Comparison of ENCODE assay signal across 23 cellular contexts in genomic region chr2:229084467-229084866, GRCh38.
"Had no signal": no experiment of that assay in that cellular context is flagged by ENCODE, and none has a peak within 500 bp of the region (broad histone marks: within the 10 kb centered on the region; RNA-seq: fewer than 3 reads in every experiment).

No MANE protein-coding gene starts in this region.

- H3K27me3 Mint-ChIP-seq: activated CD8-positive, alpha-beta T cell treated with anti-CD3 and anti-CD28 coated beads for 36 hours; activated naive CD8-positive, alpha-beta T cell treated with anti-CD3 and anti-CD28 coated beads, Interleukin-2, amount 10 ng/mL, durations not matched to agents 7 days and 5 days; dendritic cell treated with granulocyte-macrophage colony-stimulating factor and Interleukin-4, amounts not matched to agents 40 ng/mL and 50 ng/mL, for 4 days; natural killer cell treated with Interleukin-12 subunit alpha and Interleukin-12 subunit beta and Interleukin-15 and Interleukin-18, amount 100 ng/mL, for 72 hours; stimulated activated naive B cell treated with anti-CD40 and anti-IgM and Interleukin-4, amounts not matched to agents 10 μg/mL and 1 μg/mL and 100 μg/mL, for 72 hours had no signal

- H3K9me3 ChIP-seq: ascending aorta, prostate gland had no signal

- H3K27ac Mint-ChIP-seq: activated CD8-positive, alpha-beta T cell treated with anti-CD3 and anti-CD28 coated beads for 36 hours; activated naive CD8-positive, alpha-beta T cell treated with anti-CD3 and anti-CD28 coated beads, Interleukin-2, amount 10 ng/mL, durations not matched to agents 7 days and 5 days; activated T-cell treated with anti-CD3 and anti-CD28 coated beads, Interleukin-2, amount 50 U/mL, for 72 hours; dendritic cell treated with granulocyte-macrophage colony-stimulating factor and Interleukin-4, amounts not matched to agents 40 ng/mL and 50 ng/mL, for 4 days; natural killer cell treated with Interleukin-12 subunit alpha and Interleukin-12 subunit beta and Interleukin-15 and Interleukin-18, amount 100 ng/mL, for 72 hours; stimulated activated naive B cell treated with anti-CD40 and anti-IgM and Interleukin-4, amounts not matched to agents 10 μg/mL and 1 μg/mL and 100 μg/mL, for 72 hours had no signal

- H3K36me3 Mint-ChIP-seq: activated naive CD8-positive, alpha-beta T cell treated with anti-CD3 and anti-CD28 coated beads, Interleukin-2, amount 10 ng/mL, durations not matched to agents 7 days and 5 days; natural killer cell treated with Interleukin-12 subunit alpha and Interleukin-12 subunit beta and Interleukin-15 and Interleukin-18, amount 100 ng/mL, for 72 hours; stimulated activated naive B cell treated with anti-CD40 and anti-IgM and Interleukin-4, amounts not matched to agents 10 μg/mL and 1 μg/mL and 100 μg/mL, for 72 hours had no signal

- H3K4me3 Mint-ChIP-seq: activated CD8-positive, alpha-beta T cell treated with anti-CD3 and anti-CD28 coated beads for 36 hours; activated naive CD8-positive, alpha-beta T cell treated with anti-CD3 and anti-CD28 coated beads, Interleukin-2, amount 10 ng/mL, durations not matched to agents 7 days and 5 days; activated T-cell treated with anti-CD3 and anti-CD28 coated beads, Interleukin-2, amount 50 U/mL, for 72 hours; dendritic cell treated with granulocyte-macrophage colony-stimulating factor and Interleukin-4, amounts not matched to agents 40 ng/mL and 50 ng/mL, for 4 days; natural killer cell treated with Interleukin-12 subunit alpha and Interleukin-12 subunit beta and Interleukin-15 and Interleukin-18, amount 100 ng/mL, for 72 hours; stimulated activated naive B cell treated with anti-CD40 and anti-IgM and Interleukin-4, amounts not matched to agents 10 μg/mL and 1 μg/mL and 100 μg/mL, for 72 hours had no signal

- H3K36me3 ChIP-seq: ascending aorta, prostate gland, right lobe of liver, SJSA1, spleen, WERI-Rb-1 had no signal

- DNase-seq: activated CD4-positive, alpha-beta T cell treated with anti-CD3 and anti-CD28 coated beads for 4 hours; activated CD8-positive, alpha-beta memory T cell treated with anti-CD3 and anti-CD28 coated beads, Interleukin-2, amount 50 U/mL, for 4 hours; activated CD8-positive, alpha-beta T cell treated with anti-CD3 and anti-CD28 coated beads for 36 hours; activated gamma-delta T cell treated with Interleukin-2 at 50 U/mL for 16 hours; activated naive CD8-positive, alpha-beta T cell treated with anti-CD3 and anti-CD28 coated beads, Interleukin-2, amount 10 ng/mL, durations not matched to agents 7 days and 5 days; activated T-cell treated with anti-CD3 and anti-CD28 coated beads, Interleukin-2, amount 50 U/mL, for 72 hours; caudate nucleus; erythroblast; right lobe of liver; spleen; stimulated activated CD4-positive, alpha-beta T cell treated with anti-CD3 and anti-CD28 coated beads, Interleukin-1b, Interleukin-23, amount 100 ng/mL, for 48 hours; stimulated activated naive B cell treated with anti-CD40 and anti-IgM and Interleukin-4, amounts not matched to agents 10 μg/mL and 1 μg/mL and 100 μg/mL, for 72 hours; substantia nigra; T-helper 1 cell; trophoblast cell; WERI-Rb-1 had no signal

- H3K4me1 ChIP-seq: prostate gland, SJSA1, spleen had no signal

- H3K4me3 ChIP-seq: ascending aorta, hepatocyte, lung, prostate gland, right lobe of liver, SJSA1, spleen had no signal

- ATAC-seq: activated CD8-positive, alpha-beta T cell treated with anti-CD3 and anti-CD28 coated beads for 36 hours; activated T-cell treated with anti-CD3 and anti-CD28 coated beads, Interleukin-2, amount 50 U/mL, for 72 hours; natural killer cell treated with Interleukin-12 subunit alpha and Interleukin-12 subunit beta and Interleukin-15 and Interleukin-18, amount 100 ng/mL, for 72 hours; stimulated activated naive B cell treated with anti-CD40 and anti-IgM and Interleukin-4, amounts not matched to agents 10 μg/mL and 1 μg/mL and 100 μg/mL, for 72 hours had no signal

- H3K27me3 ChIP-seq: ascending aorta, hepatocyte, right lobe of liver, SJSA1, spleen had no signal

- H3K27ac ChIP-seq: ascending aorta, hepatocyte, prostate gland, right lobe of liver, SJSA1, spleen, WERI-Rb-1 had no signal

- H3K4me1 Mint-ChIP-seq: activated naive CD8-positive, alpha-beta T cell treated with anti-CD3 and anti-CD28 coated beads, Interleukin-2, amount 10 ng/mL, durations not matched to agents 7 days and 5 days; stimulated activated naive B cell treated with anti-CD40 and anti-IgM and Interleukin-4, amounts not matched to agents 10 μg/mL and 1 μg/mL and 100 μg/mL, for 72 hours had no signal
